ENCODE assay signal across 7 cellular contexts in genomic region chr4:1285790-1286553, GRCh38. TPM values are rescaled to one million over a fixed set of nuclear protein-coding genes. Genes with fewer than 3 reads are reported as not detected.
DNase-seq lines count a peak whose midpoint lies in the region; ATAC-seq and TF ChIP-seq lines count a peak whose summit lies in the region.

No MANE protein-coding gene starts in this region.

- intact Hi-C loops in activated naive CD4-positive, alpha-beta T cell treated with anti-CD3 and anti-CD28 coated beads for 36 hours (cut with micrococcal nuclease): loop anchor here (1.0 to 5.0 kb wide), 2 partner anchors 156 to 436 kb away; partner anchors contain the start of genes TACC3 and TMEM129

- DNase-seq in GM12864 (ENCODE audit: low read depth) (no peak), MG63 (peak; percentile 41), neural progenitor cell (ENCODE audit: low spot score) (peak; percentile 88), NCI-H2171 (lab: John Stamatoyannopoulos, UW) (no peak)
- DNase-seq in activated naive CD4-positive, alpha-beta T cell treated with anti-CD3 and anti-CD28 coated beads for 36 hours: peak; percentile 69

- no peak overlapping the region for H3K27ac ChIP-seq in neural progenitor cell

- H3K9ac ChIP-seq in neural progenitor cell: no peak overlapping the region

- H3K27me3 Mint-ChIP-seq in activated naive CD4-positive, alpha-beta T cell treated with anti-CD3 and anti-CD28 coated beads for 36 hours (ENCODE audit: low read depth): no peaks in the 10 kb centered on the region
- H3K27me3 Mint-ChIP-seq in neural progenitor cell (ENCODE audit: insufficient read depth, low read depth): peaks cover 7% of the 10 kb centered on the region

- peaks cover 8% of the 10 kb centered on the region for H4K20me1 ChIP-seq in neural progenitor cell (ENCODE audit: low read depth)

- TF ChIP-seq CTCF in GM12864 (IDR thresholded peaks at IDR 0.05; ENCODE audit: low read depth, low read length, missing control alignments) (peak; percentile 34), neural progenitor cell (IDR thresholded peaks at IDR 0.05) (peak; percentile 78)

- H3K9me3 Mint-ChIP-seq in activated naive CD4-positive, alpha-beta T cell treated with anti-CD3 and anti-CD28 coated beads for 36 hours: peaks cover 3% of the 10 kb centered on the region
- peaks cover 2% of the 10 kb centered on the region for H3K9me3 Mint-ChIP-seq in neural progenitor cell

- H2AFZ ChIP-seq in neural progenitor cell (replicated peaks): peak overlapping the region; percentile 32

- H3K4me3 ChIP-seq in GM12864 (ENCODE audit: low read depth, low read length) (no peak overlapping the region), MG63 (no peak overlapping the region), neural progenitor cell (no peak overlapping the region)

- no peaks in the 10 kb centered on the region for H3F3A ChIP-seq in neural progenitor cell (ENCODE audit: low read depth)

- no peak overlapping the region for H3K4me3 Mint-ChIP-seq in activated naive CD4-positive, alpha-beta T cell treated with anti-CD3 and anti-CD28 coated beads for 36 hours
- H3K4me3 Mint-ChIP-seq in neural progenitor cell: peak overlapping the region; percentile 0

- H3K4me2 ChIP-seq in neural progenitor cell: no peak overlapping the region

- peaks cover 13% of the 10 kb centered on the region for H3K79me2 ChIP-seq in neural progenitor cell (ENCODE audit: low read depth)

- H3K27ac Mint-ChIP-seq in activated naive CD4-positive, alpha-beta T cell treated with anti-CD3 and anti-CD28 coated beads for 36 hours: no peak overlapping the region
- H3K27ac Mint-ChIP-seq in neural progenitor cell: no peak overlapping the region

- peaks cover 7% of the 10 kb centered on the region for H3K4me1 Mint-ChIP-seq in activated naive CD4-positive, alpha-beta T cell treated with anti-CD3 and anti-CD28 coated beads for 36 hours (ENCODE audit: low read depth)
- H3K4me1 Mint-ChIP-seq in neural progenitor cell: peaks cover 9% of the 10 kb centered on the region

- CTCF ChIA-PET in activated naive CD4-positive, alpha-beta T cell treated with anti-CD3 and anti-CD28 coated beads for 36 hours (lab: Charles Lee): interaction anchor here (0.7 to 4.7 kb wide), 13 partner anchors 17 to 154 kb away, joined by 3 to 54 read pairs (median 4); partner anchors contain the start of gene UVSSA

- H3K36me3 Mint-ChIP-seq in activated naive CD4-positive, alpha-beta T cell treated with anti-CD3 and anti-CD28 coated beads for 36 hours (ENCODE audit: low read depth): no peaks in the 10 kb centered on the region
- no peaks in the 10 kb centered on the region for H3K36me3 Mint-ChIP-seq in neural progenitor cell

- H3K9me3 ChIP-seq in MG63 (no peaks in the 10 kb centered on the region), neural progenitor cell (ENCODE audit: low read depth) (no peaks in the 10 kb centered on the region)

- H3K27me3 ChIP-seq in MG63 (no peaks in the 10 kb centered on the region), neural progenitor cell (peaks cover 3% of the 10 kb centered on the region)

- H3K4me1 ChIP-seq in neural progenitor cell: peaks cover 8% of the 10 kb centered on the region

- ATAC-seq in GM21576 (IDR thresholded peaks at IDR 0.05; ENCODE audit: unreplicated experiment) (no peak), GM19351 (IDR thresholded peaks at IDR 0.05; ENCODE audit: unreplicated experiment) (no peak)

- H3K36me3 ChIP-seq in MG63 (no peaks in the 10 kb centered on the region), neural progenitor cell (no peaks in the 10 kb centered on the region)

RNA-seq across cellular contexts. Expression of gene MAEA, which starts 3.7 kb away (rescaled TPM):
- total RNA-seq in MG63 (2014; rRNA removed; shearing (Covaris generic); ENCODE audit: low replicate concordance): 29.3 and 30.2 TPM in 2 replicates
- total RNA-seq in activated naive CD4-positive, alpha-beta T cell treated with anti-CD3 and anti-CD28 coated beads for 36 hours: 10 to 100 TPM; 25.2 to 29.4 TPM
- total RNA-seq in neural progenitor cell (ENCODE audit: low replicate concordance): 38.2 and 68.6 TPM in 2 replicates

RNA-seq across cellular contexts. Expression of gene CTBP1, which starts 37.0 kb away (rescaled TPM):
- total RNA-seq in MG63 (2014; rRNA removed; shearing (Covaris generic); ENCODE audit: low replicate concordance): 114 and 178 TPM in 2 replicates
- 100 to 1,000 TPM; 136 to 140 TPM for total RNA-seq in activated naive CD4-positive, alpha-beta T cell treated with anti-CD3 and anti-CD28 coated beads for 36 hours
- 171 and 243 TPM in 2 replicates for total RNA-seq in neural progenitor cell (ENCODE audit: low replicate concordance)

Comparison
In these comparisons a context has a peak if more than half of its experiments do, and no peak if none do; other contexts are left out.
1. DNase-seq: peak in MG63 (single experiment), activated naive CD4-positive, alpha-beta T cell treated with anti-CD3 and anti-CD28 coated beads for 36 hours (single experiment) and neural progenitor cell (single experiment); none in GM12864 (single experiment) and NCI-H2171 (single experiment).